Comparison of ENCODE assay signal across 1 cellular context in genomic region chr2:21032338-21033236, GRCh38.
TF ChIP-seq lines count a peak whose summit lies in the region.

No MANE protein-coding gene starts in this region.

TF ChIP-seq in HepG2, 621 proteins besides CTCF, POLR2A, EP300 and RAD21 (continued from another document and continues in another):
- TF ChIP-seq, protein P1, sequence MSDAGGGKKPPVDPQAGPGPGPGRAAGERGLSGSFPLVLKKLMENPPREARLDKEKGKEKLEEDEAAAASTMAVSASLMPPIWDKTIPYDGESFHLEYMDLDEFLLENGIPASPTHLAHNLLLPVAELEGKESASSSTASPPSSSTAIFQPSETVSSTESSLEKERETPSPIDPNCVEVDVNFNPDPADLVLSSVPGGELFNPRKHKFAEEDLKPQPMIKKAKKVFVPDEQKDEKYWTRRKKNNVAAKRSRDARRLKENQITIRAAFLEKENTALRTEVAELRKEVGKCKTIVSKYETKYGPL (CRISPR knock-in tag; IDR thresholded peaks at IDR 0.05): 0 out of 2 replicates have a peak, but pooled peaks have one; percentile 27
- TF ChIP-seq RFX3 (CRISPR knock-in tag; IDR thresholded peaks at IDR 0.05) (no peak), ZXDC (CRISPR knock-in tag; IDR thresholded peaks at IDR 0.05) (no peak), ZNF253 (CRISPR knock-in tag; IDR thresholded peaks at IDR 0.05; ENCODE audit: borderline replicate concordance) (no peak), KDM6A (CRISPR knock-in tag; IDR thresholded peaks at IDR 0.05; ENCODE audit: low read depth) (no peak), MEF2D (CRISPR knock-in tag; IDR thresholded peaks at IDR 0.05) (no peak), GMEB1 (CRISPR knock-in tag; IDR thresholded peaks at IDR 0.05; ENCODE audit: borderline replicate concordance) (no peak), MZF1 (CRISPR knock-in tag; IDR thresholded peaks at IDR 0.05; ENCODE audit: borderline replicate concordance) (no peak), RARG (CRISPR knock-in tag; IDR thresholded peaks at IDR 0.05; ENCODE audit: low read depth) (no peak), ZNF235 (CRISPR knock-in tag; IDR thresholded peaks at IDR 0.05; ENCODE audit: borderline replicate concordance) (no peak), GABPB1 (CRISPR knock-in tag; IDR thresholded peaks at IDR 0.05) (0 out of 2 replicates have a peak, but pooled peaks have one; percentile 24), IRF2 (CRISPR knock-in tag; IDR thresholded peaks at IDR 0.05) (no peak), SKI (IDR thresholded peaks at IDR 0.05; ENCODE audit: partially characterized antibody) (no peak), ZNF597 (CRISPR knock-in tag; IDR thresholded peaks at IDR 0.05) (no peak), TOPORS (CRISPR knock-in tag; IDR thresholded peaks at IDR 0.05) (peak; percentile 34; the same call in 1 of the 2 replicates), NCOR1 (IDR thresholded peaks at IDR 0.05; ENCODE audit: borderline replicate concordance, low read length) (no peak), ZNF251 (CRISPR knock-in tag; IDR thresholded peaks at IDR 0.05) (no peak), ZNF33A (CRISPR knock-in tag; IDR thresholded peaks at IDR 0.05; ENCODE audit: borderline replicate concordance) (no peak), ZMYM4 (CRISPR knock-in tag; IDR thresholded peaks at IDR 0.05) (0 out of 2 replicates have a peak, but pooled peaks have one; percentile 29), ZBTB3 (CRISPR knock-in tag; IDR thresholded peaks at IDR 0.05; ENCODE audit: borderline replicate concordance, low read depth) (no peak), ZNF558 (CRISPR knock-in tag; IDR thresholded peaks at IDR 0.05; ENCODE audit: borderline replicate concordance) (peak; percentile 52; the same call in 1 of the 2 replicates), ZC3H4 (CRISPR knock-in tag; IDR thresholded peaks at IDR 0.05; ENCODE audit: borderline replicate concordance) (peak; percentile 89), FOSL1 (CRISPR knock-in tag; IDR thresholded peaks at IDR 0.05; ENCODE audit: borderline replicate concordance) (no peak), RBM22 (optimal IDR thresholded peaks at IDR 0.05; ENCODE audit: low read length) (peak; percentile 100), SIN3B (IDR thresholded peaks at IDR 0.05; ENCODE audit: low read length) (no peak), BATF2 (CRISPR knock-in tag; IDR thresholded peaks at IDR 0.05) (no peak), TBL1XR1 (IDR thresholded peaks at IDR 0.05; ENCODE audit: borderline replicate concordance, low read length, partially characterized antibody) (no peak), CHD4 (IDR thresholded peaks at IDR 0.05; ENCODE audit: borderline replicate concordance, low read length) (no peak), THAP11 (CRISPR knock-in tag; IDR thresholded peaks at IDR 0.05) (no peak), PCBP1 (IDR thresholded peaks at IDR 0.05; ENCODE audit: borderline replicate concordance, low read depth, low read length) (no peak), PHF8 (CRISPR knock-in tag; IDR thresholded peaks at IDR 0.05) (0 out of 2 replicates have a peak, but pooled peaks have one; percentile 22), NFKBIZ (CRISPR knock-in tag; IDR thresholded peaks at IDR 0.05) (no peak), MLXIP (CRISPR knock-in tag; IDR thresholded peaks at IDR 0.05; ENCODE audit: borderline replicate concordance) (no peak), ZSCAN31 (CRISPR knock-in tag; IDR thresholded peaks at IDR 0.05; ENCODE audit: low read depth) (no peak), ZFP82 (CRISPR knock-in tag; IDR thresholded peaks at IDR 0.05; ENCODE audit: borderline replicate concordance) (no peak), ZNF839 (CRISPR knock-in tag; IDR thresholded peaks at IDR 0.05; ENCODE audit: borderline replicate concordance) (no peak), REL (CRISPR knock-in tag; conservative IDR thresholded peaks at IDR 0.05) (no peak), AGO1 (IDR thresholded peaks at IDR 0.05; ENCODE audit: low read depth, low read length, poor library complexity, severe bottlenecking) (no peak), ZNF816 (CRISPR knock-in tag; IDR thresholded peaks at IDR 0.05; ENCODE audit: borderline replicate concordance) (no peak), NFYC (CRISPR knock-in tag; IDR thresholded peaks at IDR 0.05) (no peak), RFX1 (IDR thresholded peaks at IDR 0.05) (no peak), ZNF576 (CRISPR knock-in tag; IDR thresholded peaks at IDR 0.05) (no peak), ZNF770 (CRISPR knock-in tag; IDR thresholded peaks at IDR 0.05) (no peak), ESRRA (CRISPR knock-in tag; IDR thresholded peaks at IDR 0.05; ENCODE audit: low read depth) (no peak), ZNF580 (CRISPR knock-in tag; IDR thresholded peaks at IDR 0.05; ENCODE audit: borderline replicate concordance, low read depth) (no peak), ZNF512B (CRISPR knock-in tag; IDR thresholded peaks at IDR 0.05; ENCODE audit: borderline replicate concordance) (no peak), ZNF552 (CRISPR knock-in tag; IDR thresholded peaks at IDR 0.05; ENCODE audit: borderline replicate concordance) (no peak), GZF1 (CRISPR knock-in tag; IDR thresholded peaks at IDR 0.05) (no peak), ZNF160 (CRISPR knock-in tag; IDR thresholded peaks at IDR 0.05) (no peak), SYNCRIP (IDR thresholded peaks at IDR 0.05; ENCODE audit: insufficient read depth, low read depth, low read length) (no peak), SP1 (IDR thresholded peaks at IDR 0.05) (no peak), SP1 (CRISPR knock-in tag; IDR thresholded peaks at IDR 0.05) (no peak), ZNF496 (CRISPR knock-in tag; IDR thresholded peaks at IDR 0.05; ENCODE audit: insufficient replicate concordance) (no peak), ZNF138 (CRISPR knock-in tag; IDR thresholded peaks at IDR 0.05; ENCODE audit: low read depth) (no peak), KMT2A (CRISPR knock-in tag; IDR thresholded peaks at IDR 0.05) (no peak), PHF5A (CRISPR knock-in tag; IDR thresholded peaks at IDR 0.05; ENCODE audit: low read depth, unreplicated experiment) (no peak), MBNL3 (CRISPR knock-in tag; conservative IDR thresholded peaks at IDR 0.05) (no peak)
- TF ChIP-seq, protein P2, sequence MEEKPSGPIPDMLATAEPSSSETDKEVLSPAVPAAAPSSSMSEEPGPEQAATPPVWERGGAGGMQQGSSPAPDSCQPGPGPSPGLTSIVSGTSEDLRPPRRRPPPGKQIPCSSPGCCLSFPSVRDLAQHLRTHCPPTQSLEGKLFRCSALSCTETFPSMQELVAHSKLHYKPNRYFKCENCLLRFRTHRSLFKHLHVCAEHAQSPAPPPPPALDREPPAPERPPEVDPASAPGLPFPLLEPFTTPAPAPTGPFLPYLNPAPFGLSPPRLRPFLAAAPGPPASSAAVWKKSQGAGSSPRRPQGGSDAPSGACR (CRISPR knock-in tag; IDR thresholded peaks at IDR 0.05): no peak
